Comparison of ENCODE assay signal across 31 cellular contexts in genomic region chr3:134765468-134765867, GRCh38. TPM values are rescaled to one million over a fixed set of nuclear protein-coding genes. Genes with fewer than 3 reads are reported as not detected.
DNase-seq lines count a peak whose midpoint lies in the region; ATAC-seq and TF ChIP-seq lines count a peak whose summit lies in the region.
"Had no signal": no experiment of that assay in that cellular context is flagged by ENCODE, and none has a peak within 500 bp of the region (broad histone marks: within the 10 kb centered on the region; RNA-seq: fewer than 3 reads in every experiment).

No MANE protein-coding gene starts in this region.

- TF ChIP-seq CTCF in esophagus muscularis mucosa (IDR thresholded peaks at IDR 0.05) (no peak), lung (IDR thresholded peaks at IDR 0.05; ENCODE audit: control extremely low read depth, extremely low read depth) (no peak)

- no peak for TF ChIP-seq POLR2A in esophagus muscularis mucosa (IDR thresholded peaks at IDR 0.05; ENCODE audit: low read depth)

- H3K9me3 ChIP-seq in esophagus muscularis mucosa (no peaks in the 10 kb centered on the region), lung (ENCODE audit: control insufficient read depth in 2 of 2, insufficient read depth in 1 of 2, low read length in 1 of 2) (no peaks in the 10 kb centered on the region)
- H3K9me3 ChIP-seq: A549; BE2C; BLaER1; BLaER1 treated with 17β-estradiol and CSF1 and Interleukin-3, amounts not matched to agents 10 nM and 100 nM; Caco-2 had no signal

- no peak overlapping the region for H3K4me3 ChIP-seq in esophagus muscularis mucosa
- H3K4me3 ChIP-seq in lung = no peak overlapping the region
- H3K4me3 ChIP-seq: A549; BLaER1; BLaER1 treated with 17β-estradiol and CSF1 and Interleukin-3, amounts not matched to agents 10 nM and 100 nM had no signal

- H3K36me3 ChIP-seq in esophagus muscularis mucosa (no peaks in the 10 kb centered on the region), lung (ENCODE audit: control insufficient read depth in 2 of 2, insufficient read depth in 2 of 2, low read length in 2 of 2) (no peaks in the 10 kb centered on the region)
- H3K36me3 ChIP-seq: BE2C; BLaER1; BLaER1 treated with 17β-estradiol and CSF1 and Interleukin-3, amounts not matched to agents 10 nM and 100 nM had no signal

- no peaks in the 10 kb centered on the region for H3K27me3 ChIP-seq in esophagus muscularis mucosa
- H3K27me3 ChIP-seq in lung (ENCODE audit: control insufficient read depth, insufficient read depth) = no peaks in the 10 kb centered on the region
- H3K27me3 ChIP-seq: BE2C; BLaER1; BLaER1 treated with 17β-estradiol and CSF1 and Interleukin-3, amounts not matched to agents 10 nM and 100 nM had no signal

- ATAC-seq in lung (ENCODE audit: insufficient read depth, low FRiP score) (no peak), HG02973 (IDR thresholded peaks at IDR 0.05; ENCODE audit: unreplicated experiment) (no peak)
- ATAC-seq: A549; CD8-positive, alpha-beta T cell had no signal

- H3K4me1 ChIP-seq in esophagus muscularis mucosa (no peaks in the 10 kb centered on the region), lung (ENCODE audit: control insufficient read depth in 2 of 2, insufficient read depth in 2 of 2, low read length in 2 of 2) (peaks cover 0 to 2% of the 10 kb centered on the region in 2 donors)
- H3K4me1 ChIP-seq: A549; BE2C; BLaER1; BLaER1 treated with 17β-estradiol and CSF1 and Interleukin-3, amounts not matched to agents 10 nM and 100 nM had no signal

- intact Hi-C loops in esophagus muscularis mucosa (cut with DNase I) = no loop called here

- TF ChIP-seq EP300 in esophagus muscularis mucosa (IDR thresholded peaks at IDR 0.05) = no peak

- WGBS in esophagus muscularis mucosa = 78% methylated on average over 2 of the region's 2 CpGs
- 90 to 92% methylated on average over 2 of the region's 2 CpGs for WGBS in lung, 2 donors

- H3K27ac ChIP-seq in esophagus muscularis mucosa (replicated peaks in 1 of 4) = no peak overlapping the region
- H3K27ac ChIP-seq in lung (ENCODE audit: low read depth in 1 of 2, low read length in 1 of 2) = no peak overlapping the region
- H3K27ac ChIP-seq: 22Rv1; A549; BLaER1; BLaER1 treated with 17β-estradiol and CSF1 and Interleukin-3, amounts not matched to agents 10 nM and 100 nM; C4-2B had no signal

- DNase-seq in esophagus muscularis mucosa (ENCODE audit: extremely low spot score) (peak; percentile 55), lung (ENCODE audit: low spot score) (peak; percentile 15), NCI-H526 treated with DMSO at 0.1 percent for 48 hours (lab: John Stamatoyannopoulos, UW) (no peak)
- DNase-seq: 8988T; ACHN; AML-193; BE2C; C1 segment of cervical spinal cord; Caco-2; Calu3; CD4-positive, alpha-beta memory T cell; CD4-positive, alpha-beta T cell; CD4-positive, CD25-positive, alpha-beta regulatory T cell; CD8-positive, alpha-beta memory T cell; CD8-positive, alpha-beta T cell; COR-L47; DMS 273 treated with DMSO at 0.1 percent for 48 hours; DMS153; DMS53; DMS79; DMS79 treated with DMSO at 0.1 percent for 48 hours; DND-41; EL had no signal

RNA-seq across cellular contexts. Expression of gene EPHB1, which starts 29.6 kb away (rescaled TPM):
- 1 to 10 TPM in 3 of 4 donors, under 1 TPM in 1; under 0.01 to 6.1 (median 2.8) TPM for total RNA-seq in esophagus muscularis mucosa
- total RNA-seq in lung = 1 to 10 TPM; 2.1 to 6.3 TPM
- polyA plus RNA-seq in lung = 1 to 10 TPM in 1 of 2 donors, under 1 TPM in 1; 0.30 to 2.0 TPM
- total RNA-seq: A172; B cell; CD8-positive, alpha-beta memory T cell; CD8-positive, alpha-beta T cell had no signal
